Comparison of ENCODE assay signal across 24 cellular contexts in the genomic region with DNA sequence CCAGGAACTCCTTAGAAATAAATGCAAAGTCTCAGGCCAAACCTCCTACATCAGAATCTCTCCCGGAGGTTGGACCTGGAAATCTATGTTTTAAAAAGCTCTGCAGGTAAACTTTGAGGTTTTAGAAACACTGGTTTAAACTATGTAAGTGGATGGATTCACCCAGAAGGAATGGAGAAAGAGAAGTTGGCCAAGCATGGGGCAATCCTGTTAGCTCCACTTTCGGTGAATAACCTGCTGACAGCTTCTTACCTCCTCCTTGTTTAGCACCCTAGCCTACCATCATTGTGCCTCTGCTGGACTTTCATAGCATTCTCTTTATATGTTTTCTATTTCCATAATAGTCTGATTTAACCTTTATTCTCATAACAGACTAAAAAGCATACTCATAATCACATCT. TPM values are rescaled to one million over a fixed set of nuclear protein-coding genes. Genes with fewer than 3 reads are reported as not detected.
DNase-seq lines count a peak whose midpoint lies in the region; ATAC-seq, FAIRE-seq and TF ChIP-seq lines count a peak whose summit lies in the region.
"Had no signal": no experiment of that assay in that cellular context is flagged by ENCODE, and none has a peak within 500 bp of the region (broad histone marks: within the 10 kb centered on the region; RNA-seq: fewer than 3 reads in every experiment).

No MANE protein-coding gene starts in this region.

- peaks cover 52% of the 10 kb centered on the region for H3K4me1 Mint-ChIP-seq in activated naive CD4-positive, alpha-beta T cell treated with anti-CD3 and anti-CD28 coated beads for 36 hours (ENCODE audit: low read depth)
- peaks cover 71% of the 10 kb centered on the region for H3K4me1 Mint-ChIP-seq in activated naive CD8-positive, alpha-beta T cell (ENCODE audit: low read depth)

- peak overlapping the region; percentile 87 for H3K27ac ChIP-seq in DND-41 (ENCODE audit: low read length)
- no peak overlapping the region for H3K27ac ChIP-seq in trophoblast cell (ENCODE audit: low read depth, low read length)
- H3K27ac ChIP-seq in aorta (ENCODE audit: low read depth in 1 of 2, low read length in 2 of 2): no peak overlapping the region
- H3K27ac ChIP-seq in kidney (ENCODE audit: low read depth in 2 of 2, low read length in 2 of 2): no peak overlapping the region
- H3K27ac ChIP-seq: RWPE1, testis, vagina had no signal

- intact Hi-C loops in activated naive CD4-positive, alpha-beta T cell treated with anti-CD3 and anti-CD28 coated beads for 36 hours (cut with micrococcal nuclease): loop anchor here (5.0 kb wide), 1 partner anchor 1767 kb away; a partner anchor contains a TSS
- intact Hi-C loops in aorta (cut with DNase I): no loop called here
- intact Hi-C loops in kidney (cut with DNase I): no loop called here

- no peak for DNase-seq in activated naive CD4-positive, alpha-beta T cell treated with anti-CD3 and anti-CD28 coated beads for 36 hours
- DNase-seq in activated naive CD4-positive, alpha-beta T cell treated with anti-CD3 and anti-CD28 coated beads, Interleukin-2, amount 50 U/mL, for 16 hours: no peak
- no peak for DNase-seq in DND-41
- peak; percentile 65 to 73 for DNase-seq in trophoblast cell
- DNase-seq in activated gamma-delta T cell (lab: John Stamatoyannopoulos, UW): no peak
- no peak for DNase-seq in aorta
- no peak for DNase-seq in kidney
- DNase-seq: activated gamma-delta T cell treated with Interleukin-2 at 50 U/mL for 16 hours; COR-L47; DMS79; effector CD8-positive, alpha-beta T cell; foreskin melanocyte; KBM-7; left ventricle myocardium superior; MV-4-11; NCI-H526 treated with DMSO at 0.1 percent for 48 hours; testis had no signal

- no CpG with 5 or more reads among the region's 2 CpGs for WGBS in trophoblast cell (ENCODE audit: extremely low coverage, insufficient coverage, insufficient read length)
- WGBS in aorta, 2 donors: 84 to 85% methylated on average over 2 of the region's 2 CpGs

- H3K14ac ChIP-seq in trophoblast cell (ENCODE audit: low read length): no peak overlapping the region

- H3K27me3 Mint-ChIP-seq in activated naive CD4-positive, alpha-beta T cell treated with anti-CD3 and anti-CD28 coated beads for 36 hours (ENCODE audit: low read depth): no peaks in the 10 kb centered on the region
- no peaks in the 10 kb centered on the region for H3K27me3 Mint-ChIP-seq in activated naive CD8-positive, alpha-beta T cell

- no peak overlapping the region for H4K8ac ChIP-seq in trophoblast cell (ENCODE audit: low read depth, low read length)

- CTCF ChIA-PET in activated naive CD4-positive, alpha-beta T cell treated with anti-CD3 and anti-CD28 coated beads for 36 hours (lab: Charles Lee): interaction anchor here (0.6 to 2.1 kb wide), 2 partner anchors 17 to 1920 kb away, joined by 4 to 6 read pairs; no protein-coding TSS in a partner anchor

- H3K79me2 ChIP-seq in DND-41 (ENCODE audit: insufficient read depth, low read length): peaks cover 51% of the 10 kb centered on the region
- H3K79me2 ChIP-seq in trophoblast cell (ENCODE audit: control insufficient read depth, insufficient read depth, low read length, poor library complexity): no peaks in the 10 kb centered on the region

- no peaks in the 10 kb centered on the region for H3K27me3 ChIP-seq in DND-41 (ENCODE audit: insufficient read depth, low read length, poor library complexity)
- no peaks in the 10 kb centered on the region for H3K27me3 ChIP-seq in trophoblast cell (ENCODE audit: insufficient read depth, low read length)
- H3K27me3 ChIP-seq in aorta (ENCODE audit: control insufficient read depth in 1 of 2, insufficient read depth in 2 of 2, low read length in 1 of 2): no peaks in the 10 kb centered on the region
- H3K27me3 ChIP-seq: testis, vagina had no signal

- H3K9ac ChIP-seq in DND-41 (ENCODE audit: low read depth, low read length) (no peak overlapping the region), trophoblast cell (ENCODE audit: low read length) (no peak overlapping the region), kidney (ENCODE audit: low read length in 2 of 2) (no peak overlapping the region)

- no peak overlapping the region for H3K4me3 Mint-ChIP-seq in activated naive CD4-positive, alpha-beta T cell treated with anti-CD3 and anti-CD28 coated beads for 36 hours
- no peak overlapping the region for H3K4me3 Mint-ChIP-seq in activated naive CD8-positive, alpha-beta T cell

- no peak overlapping the region for H2BK5ac ChIP-seq in trophoblast cell (ENCODE audit: low read depth, low read length, poor library complexity)

- H3K4me1 ChIP-seq in DND-41 (ENCODE audit: insufficient read depth, low read length) (peaks cover 43% of the 10 kb centered on the region), trophoblast cell (ENCODE audit: control insufficient read depth in 1 of 2, insufficient read depth in 2 of 2, low read length in 2 of 2) (peaks cover 8 to 12% of the 10 kb centered on the region in 2 experiments), aorta (ENCODE audit: control insufficient read depth in 1 of 2, insufficient read depth in 2 of 2, low read length in 2 of 2) (peaks cover 0 to 1% of the 10 kb centered on the region in 2 donors), kidney (ENCODE audit: control insufficient read depth in 1 of 2, insufficient read depth in 1 of 2, low read depth in 1 of 2, low read length in 2 of 2) (peaks cover 0 to 3% of the 10 kb centered on the region in 2 donors)
- H3K4me1 ChIP-seq: testis had no signal

- no peak for FAIRE-seq in kidney (lab: Jason Lieb, UNC)
- FAIRE-seq: GM12878 had no signal

- peak overlapping the region; percentile 100 for H3K27ac Mint-ChIP-seq in activated naive CD4-positive, alpha-beta T cell treated with anti-CD3 and anti-CD28 coated beads for 36 hours
- peak overlapping the region; percentile 98 for H3K27ac Mint-ChIP-seq in activated naive CD8-positive, alpha-beta T cell
- H3K27ac Mint-ChIP-seq: progenitor cell of endocrine pancreas had no signal

- H4K12ac ChIP-seq in trophoblast cell (ENCODE audit: low read depth, low read length): no peak overlapping the region

- H3K4me3 ChIP-seq in DND-41 (ENCODE audit: low read depth in 1 of 2, low read length in 2 of 2): no peak overlapping the region
- no peak overlapping the region for H3K4me3 ChIP-seq in trophoblast cell (ENCODE audit: low read depth, low read length)
- no peak overlapping the region for H3K4me3 ChIP-seq in aorta (ENCODE audit: low read length in 2 of 2)
- H3K4me3 ChIP-seq in kidney (ENCODE audit: low read length in 2 of 2): no peak overlapping the region
- H3K4me3 ChIP-seq: GM12878, testis, vagina had no signal

- peak overlapping the region; percentile 36; the same call in 1 of the 2 replicates for H2AFZ ChIP-seq in DND-41 (ENCODE audit: low read depth, low read length)
- H2AFZ ChIP-seq in trophoblast cell (ENCODE audit: insufficient read depth, low read length, poor library complexity): no peak overlapping the region

- no peak overlapping the region for H2BK120ac ChIP-seq in trophoblast cell (ENCODE audit: insufficient read depth, low read length, poor library complexity)

- H3K36me3 ChIP-seq in DND-41 (ENCODE audit: insufficient read depth, low read length) (peaks cover 8% of the 10 kb centered on the region; the same call in 1 of the 2 replicates), trophoblast cell (ENCODE audit: control insufficient read depth in 1 of 2, insufficient read depth in 2 of 2, low read length in 2 of 2) (no peaks in the 10 kb centered on the region), aorta (ENCODE audit: control insufficient read depth in 1 of 2, insufficient read depth in 2 of 2, low read length in 1 of 2) (no peaks in the 10 kb centered on the region), kidney (ENCODE audit: control insufficient read depth in 1 of 2, insufficient read depth in 2 of 2, low read length in 2 of 2) (no peaks in the 10 kb centered on the region)
- H3K36me3 ChIP-seq: vagina had no signal

- no peak overlapping the region for H3K4ac ChIP-seq in trophoblast cell (ENCODE audit: low read depth, low read length)

- peaks cover 16% of the 10 kb centered on the region for H3K79me1 ChIP-seq in trophoblast cell (ENCODE audit: low read length)

- H2BK12ac ChIP-seq in trophoblast cell (ENCODE audit: low read length): no peak overlapping the region

- no peak overlapping the region for H4K91ac ChIP-seq in trophoblast cell (ENCODE audit: low read depth, low read length)

- no peaks in the 10 kb centered on the region for H3K9me3 Mint-ChIP-seq in activated naive CD4-positive, alpha-beta T cell treated with anti-CD3 and anti-CD28 coated beads for 36 hours
- H3K9me3 Mint-ChIP-seq in activated naive CD8-positive, alpha-beta T cell (ENCODE audit: low read depth): no peaks in the 10 kb centered on the region

- no peak for ATAC-seq in DND-41 (ENCODE audit: insufficient read depth, low read depth)
- ATAC-seq in aorta (ENCODE audit: low FRiP score): no peak
- ATAC-seq: esophagus mucosa, GM12878, left ventricle myocardium superior had no signal

- no peaks in the 10 kb centered on the region for H3K9me3 ChIP-seq in DND-41 (ENCODE audit: insufficient read depth, low read length, severe bottlenecking)
- H3K9me3 ChIP-seq in trophoblast cell (ENCODE audit: insufficient read depth, low read depth, low read length): no peaks in the 10 kb centered on the region
- H3K9me3 ChIP-seq in aorta (ENCODE audit: control insufficient read depth, low read length): no peaks in the 10 kb centered on the region
- no peaks in the 10 kb centered on the region for H3K9me3 ChIP-seq in kidney (ENCODE audit: control insufficient read depth in 1 of 2, low read length in 2 of 2)
- H3K9me3 ChIP-seq: testis, vagina had no signal

- H3K18ac ChIP-seq in trophoblast cell (ENCODE audit: low read length): no peak overlapping the region

- TF ChIP-seq CTCF in DND-41 (IDR thresholded peaks at IDR 0.05; ENCODE audit: borderline replicate concordance, extremely low read depth, low read length, poor library complexity, severe bottlenecking) (no peak), kidney (IDR thresholded peaks at IDR 0.05; ENCODE audit: borderline replicate concordance, extremely low read depth, insufficient read depth) (no peak)

- H4K20me1 ChIP-seq in DND-41 (ENCODE audit: insufficient read depth, low read length): peaks cover 3% of the 10 kb centered on the region; the same call in 1 of the 2 replicates

- no peak overlapping the region for H3K23ac ChIP-seq in trophoblast cell (ENCODE audit: low read length)

- H3K36me3 Mint-ChIP-seq in activated naive CD4-positive, alpha-beta T cell treated with anti-CD3 and anti-CD28 coated beads for 36 hours (ENCODE audit: low read depth): peaks cover 14% of the 10 kb centered on the region
- peaks cover 3% of the 10 kb centered on the region for H3K36me3 Mint-ChIP-seq in activated naive CD8-positive, alpha-beta T cell

- H2AK5ac ChIP-seq in trophoblast cell (ENCODE audit: low read length): no peak overlapping the region

- H3K4me2 ChIP-seq in DND-41 (ENCODE audit: insufficient read depth, low read length) (no peak overlapping the region), trophoblast cell (ENCODE audit: low read length) (no peak overlapping the region)

RNA-seq across cellular contexts. Expression of a gene that starts 3.0 kb away (rescaled TPM):
- 100 to 1,000 TPM; 663 to 730 TPM for total RNA-seq in activated naive CD4-positive, alpha-beta T cell treated with anti-CD3 and anti-CD28 coated beads for 36 hours
- 144 and 156 TPM in 2 replicates for polyA plus RNA-seq in trophoblast cell (2013)
- total RNA-seq in aorta (100 to 1,000 TPM; 119 to 143 TPM), kidney (151 TPM)
- polyA plus RNA-seq in aorta (100 to 1,000 TPM; 160 to 248 TPM), kidney (ENCODE audit: insufficient read depth, low read depth, low replicate concordance) (127 TPM)

RNA-seq across cellular contexts. Expression of a gene that starts 8.4 kb away (rescaled TPM):
- total RNA-seq in activated naive CD4-positive, alpha-beta T cell treated with anti-CD3 and anti-CD28 coated beads for 36 hours: not detected
- not detected in 2 replicates for polyA plus RNA-seq in trophoblast cell (2013)
- not detected for total RNA-seq in aorta
- polyA plus RNA-seq in aorta: not detected
- not detected for total RNA-seq in kidney
- polyA plus RNA-seq in kidney (ENCODE audit: insufficient read depth, low read depth, low replicate concordance): not detected
- total RNA-seq: esophagus mucosa, GM12878, HT-29, left ventricle myocardium superior, progenitor cell of endocrine pancreas, testis, vagina had no signal

RNA-seq across cellular contexts. Expression of a gene that starts 26.1 kb away (rescaled TPM):
- 1 to 10 TPM; 1.0 to 1.2 TPM for total RNA-seq in activated naive CD4-positive, alpha-beta T cell treated with anti-CD3 and anti-CD28 coated beads for 36 hours
- 42.0 and 49.0 TPM in 2 replicates for polyA plus RNA-seq in trophoblast cell (2013)
- 1 to 10 TPM; 1.3 to 3.2 TPM for total RNA-seq in aorta
- 1 to 10 TPM in 1 of 2 donors, under 1 TPM in 1; 0.20 to 5.3 TPM for polyA plus RNA-seq in aorta
- total RNA-seq in kidney: 11.0 TPM
- polyA plus RNA-seq in kidney (ENCODE audit: insufficient read depth, low read depth, low replicate concordance): 35.3 TPM

Comparison
In these comparisons a context has a peak if more than half of its experiments do, and no peak if none do; other contexts are left out.
1. DNase-seq: peak in trophoblast cell (2 of 2); none in activated naive CD4-positive, alpha-beta T cell treated with anti-CD3 and anti-CD28 coated beads for 36 hours (single experiment), activated naive CD4-positive, alpha-beta T cell treated with anti-CD3 and anti-CD28 coated beads, Interleukin-2, amount 50 U/mL, for 16 hours (single experiment), DND-41 (single experiment), activated gamma-delta T cell (single experiment), aorta (0 of 2) and kidney (single experiment).